13 cellular contexts compared by ENCODE assay signal in genomic region chr4:54400802-54401201, GRCh38.
DNase-seq lines count a peak whose midpoint lies in the region; ATAC-seq and TF ChIP-seq lines count a peak whose summit lies in the region.
"Had no signal": no experiment of that assay in that cellular context is flagged by ENCODE, and none has a peak within 500 bp of the region (broad histone marks: within the 10 kb centered on the region; RNA-seq: fewer than 3 reads in every experiment).

No MANE protein-coding gene starts in this region.

- TF ChIP-seq CTCF in astrocyte of the spinal cord (IDR thresholded peaks at IDR 0.05; ENCODE audit: low read depth, low read length), result no peak

- no peak overlapping the region for H3K4me3 Mint-ChIP-seq in activated T-cell treated with anti-CD3 and anti-CD28 coated beads, Interleukin-2, amount 50 U/mL, for 72 hours

- H3K27me3 Mint-ChIP-seq in activated T-cell treated with anti-CD3 and anti-CD28 coated beads, Interleukin-2, amount 50 U/mL, for 72 hours (ENCODE audit: low read depth), result peaks cover 10% of the 10 kb centered on the region

- no peaks in the 10 kb centered on the region for H3K9me3 Mint-ChIP-seq in activated T-cell treated with anti-CD3 and anti-CD28 coated beads, Interleukin-2, amount 50 U/mL, for 72 hours

- H3K4me3 ChIP-seq in astrocyte of the spinal cord (ENCODE audit: low read depth, low read length), result no peak overlapping the region
- H3K4me3 ChIP-seq: lung had no signal

- in situ Hi-C loops in ACHN (cut with HindIII; ENCODE audit: low pct_ligation_motif_present, low pct_unique_long_range_greater_than_20kb, low sequenced_read_pairs) (no loop called here), astrocyte of the spinal cord (cut with HindIII; ENCODE audit: low sequenced_read_pairs) (no loop called here)

- no peaks in the 10 kb centered on the region for H3K4me1 Mint-ChIP-seq in activated T-cell treated with anti-CD3 and anti-CD28 coated beads, Interleukin-2, amount 50 U/mL, for 72 hours (ENCODE audit: low read depth)

- ATAC-seq in activated T-cell treated with anti-CD3 and anti-CD28 coated beads, Interleukin-2, amount 50 U/mL, for 72 hours (replicated peaks in 1 of 2), result no peak
- ATAC-seq: HCT116 had no signal

- H3K36me3 Mint-ChIP-seq in activated T-cell treated with anti-CD3 and anti-CD28 coated beads, Interleukin-2, amount 50 U/mL, for 72 hours (ENCODE audit: insufficient read depth in 2 of 2), result no peaks in the 10 kb centered on the region

- peak; percentile 4 for DNase-seq in ACHN
- peak; percentile 88 for DNase-seq in HT1080 (ENCODE audit: low read depth)
- peak; percentile 85 for DNase-seq in astrocyte of the spinal cord (ENCODE audit: low read depth, low spot score)
- peak; percentile 65 for DNase-seq in inferior parietal cortex (ENCODE audit: extremely low spot score)
- DNase-seq in activated T-cell treated with anti-CD3 and anti-CD28 coated beads, Interleukin-2, amount 50 U/mL, for 72 hours, result no peak
- no peak for DNase-seq in NCI-H2029 treated with DMSO at 0.1 percent for 48 hours (lab: John Stamatoyannopoulos, UW)
- DNase-seq in NCI-H187 (lab: John Stamatoyannopoulos, UW), result no peak
- no peak for DNase-seq in SW480 (ENCODE audit: low spot score)
- DNase-seq: activated CD8-positive, alpha-beta memory T cell treated with anti-CD3 and anti-CD28 coated beads for 24 hours; cortex of kidney; stimulated activated CD4-positive, alpha-beta T cell treated with anti-CD3 and anti-CD28 coated beads, Interleukin-2, amount 100 ng/mL, for 24 hours had no signal

- H3K27ac Mint-ChIP-seq in activated T-cell treated with anti-CD3 and anti-CD28 coated beads, Interleukin-2, amount 50 U/mL, for 72 hours, result no peak overlapping the region

Comparison
In these comparisons a context has a peak if more than half of its experiments do, and no peak if none do; other contexts are left out.
1. DNase-seq: peak in ACHN (single experiment), HT1080 (single experiment), astrocyte of the spinal cord (single experiment) and inferior parietal cortex (single experiment); none in activated T-cell treated with anti-CD3 and anti-CD28 coated beads, Interleukin-2, amount 50 U/mL, for 72 hours (0 of 2), NCI-H2029 treated with DMSO at 0.1 percent for 48 hours (single experiment), NCI-H187 (0 of 2) and SW480 (single experiment).